Comparison of ENCODE assay signal across 11 cellular contexts in the genomic region with DNA sequence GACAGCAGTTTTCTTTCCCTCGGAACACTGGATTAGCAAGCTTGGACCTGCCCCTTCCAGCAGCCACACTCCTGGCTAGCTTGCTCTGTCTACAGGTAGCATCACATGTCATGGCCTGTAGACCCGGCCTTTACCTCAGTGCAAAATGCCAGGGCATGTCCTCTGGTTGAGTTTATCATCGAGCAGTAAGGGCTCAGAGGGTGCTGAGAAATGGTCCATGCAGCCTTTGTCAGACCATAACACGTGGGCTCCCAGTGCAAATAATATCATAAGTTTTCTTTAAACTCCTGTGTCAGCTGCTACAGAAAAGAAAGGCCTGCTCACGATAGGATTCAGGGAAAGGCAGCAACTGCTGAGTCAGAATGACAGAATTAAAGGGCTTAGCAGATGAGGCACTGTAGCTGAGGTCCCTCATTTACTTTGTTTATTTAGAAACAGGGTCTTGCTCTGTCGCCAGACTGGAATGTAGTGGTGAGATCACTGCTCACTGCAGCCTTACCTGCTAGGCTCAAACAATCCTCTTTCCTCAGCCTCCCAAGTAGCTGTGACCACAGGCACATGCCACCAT. TPM values are rescaled to one million over a fixed set of nuclear protein-coding genes. Genes with fewer than 3 reads are reported as not detected.
DNase-seq lines count a peak whose midpoint lies in the region; ATAC-seq and TF ChIP-seq lines count a peak whose summit lies in the region.
"Had no signal": no experiment of that assay in that cellular context is flagged by ENCODE, and none has a peak within 500 bp of the region (broad histone marks: within the 10 kb centered on the region; RNA-seq: fewer than 3 reads in every experiment).

No MANE protein-coding gene starts in this region.

- no peak overlapping the region for H3K9ac ChIP-seq in parathyroid adenoma

- peak; percentile 68 for DNase-seq in ELF-1 (ENCODE audit: low read depth, low spot score)
- no peak for DNase-seq in Panc1 (ENCODE audit: low read depth, low spot score)
- no peak for DNase-seq in effector memory CD8-positive, alpha-beta T cell
- DNase-seq in GM13976 (ENCODE audit: low spot score), result no peak
- DNase-seq: activated naive CD4-positive, alpha-beta T cell; DMS79 treated with DMSO at 0.1 percent for 48 hours; stimulated activated naive CD4-positive, alpha-beta T cell had no signal

- H3K9me3 Mint-ChIP-seq in effector memory CD8-positive, alpha-beta T cell, result no peaks in the 10 kb centered on the region
- H3K9me3 Mint-ChIP-seq in activated T-helper 17 cell treated with anti-CD3 and anti-CD28 coated beads, Interleukin-2, amount 50 U/mL, for 72 hours, result no peaks in the 10 kb centered on the region

- no peak overlapping the region for H3K4me2 ChIP-seq in parathyroid adenoma (ENCODE audit: low read length)

- H3K27ac Mint-ChIP-seq in effector memory CD8-positive, alpha-beta T cell, result no peak overlapping the region
- no peak overlapping the region for H3K27ac Mint-ChIP-seq in activated T-helper 17 cell treated with anti-CD3 and anti-CD28 coated beads, Interleukin-2, amount 50 U/mL, for 72 hours

- CTCF ChIA-PET in Panc1 (lab: Charles Lee), result no interaction called here

- H3K4me1 ChIP-seq in Panc1 (ENCODE audit: control insufficient read depth, insufficient read depth, low read length), result no peaks in the 10 kb centered on the region; the same call in 1 of the 2 replicates
- H3K4me1 ChIP-seq in esophagus (ENCODE audit: control insufficient read depth in 2 of 2, insufficient read depth in 2 of 2, low read length in 1 of 2), result peaks cover 0 to 5% of the 10 kb centered on the region in 2 donors
- H3K4me1 ChIP-seq in parathyroid adenoma, result peaks cover 26% of the 10 kb centered on the region

- intact Hi-C loops in Panc1 (cut with micrococcal nuclease; ENCODE audit: unreplicated experiment), result no loop called here

- H3K36me3 Mint-ChIP-seq in effector memory CD8-positive, alpha-beta T cell (ENCODE audit: insufficient read depth), result peaks cover 3% of the 10 kb centered on the region
- H3K36me3 Mint-ChIP-seq in activated T-helper 17 cell treated with anti-CD3 and anti-CD28 coated beads, Interleukin-2, amount 50 U/mL, for 72 hours (ENCODE audit: low read depth), result no peaks in the 10 kb centered on the region

- ATAC-seq in Panc1 (peak; percentile 59), HG02852 (IDR thresholded peaks at IDR 0.05; ENCODE audit: unreplicated experiment) (no peak)
- ATAC-seq in effector memory CD8-positive, alpha-beta T cell (replicated peaks), result no peak
- ATAC-seq in activated T-helper 17 cell treated with anti-CD3 and anti-CD28 coated beads, Interleukin-2, amount 50 U/mL, for 72 hours (replicated peaks), result no peak

- H3K27me3 ChIP-seq in Panc1 (ENCODE audit: control insufficient read depth, insufficient read depth, low read length) (no peaks in the 10 kb centered on the region), esophagus (ENCODE audit: control insufficient read depth in 1 of 2, insufficient read depth in 2 of 2, low read length in 2 of 2) (no peaks in the 10 kb centered on the region), parathyroid adenoma (ENCODE audit: control insufficient read depth, insufficient read depth, low read length) (no peaks in the 10 kb centered on the region)

- WGBS in esophagus, 2 donors, result 38 to 51% methylated on average over 6 of the region's 6 CpGs

- TF ChIP-seq CTCF in Panc1 (IDR thresholded peaks at IDR 0.05) (no peak), parathyroid adenoma (IDR thresholded peaks at IDR 0.05) (no peak), GM13976 (IDR thresholded peaks at IDR 0.05; ENCODE audit: borderline replicate concordance, control extremely low read depth, extremely low read depth, insufficient read depth, missing control alignments) (no peak)

- no peaks in the 10 kb centered on the region for H3K9me3 ChIP-seq in Panc1 (ENCODE audit: control insufficient read depth, insufficient read depth, low read depth, low read length)
- H3K9me3 ChIP-seq in esophagus (ENCODE audit: control insufficient read depth in 2 of 2, insufficient read depth in 1 of 2, low read depth in 1 of 2, low read length in 1 of 2), result no peaks in the 10 kb centered on the region
- no peaks in the 10 kb centered on the region for H3K9me3 ChIP-seq in parathyroid adenoma (ENCODE audit: control insufficient read depth, low read length)

- POLR2A ChIA-PET in Panc1 (lab: Charles Lee), result interaction anchor here (0.5 to 1.1 kb wide), 2 partner anchors 9 to 35 kb away, joined by 3 read pairs; no protein-coding TSS in a partner anchor

- no TSS peak for BruUV-seq in Panc1 (replicated peaks; lab: Mats Ljungman, UMichigan)

- peak overlapping the region; percentile 79 for H2AFZ ChIP-seq in parathyroid adenoma

- no peaks in the 10 kb centered on the region for H3K27me3 Mint-ChIP-seq in effector memory CD8-positive, alpha-beta T cell
- H3K27me3 Mint-ChIP-seq in activated T-helper 17 cell treated with anti-CD3 and anti-CD28 coated beads, Interleukin-2, amount 50 U/mL, for 72 hours, result no peaks in the 10 kb centered on the region

- H3K79me2 ChIP-seq in parathyroid adenoma, result no peaks in the 10 kb centered on the region

- no peak overlapping the region for H3K4me3 ChIP-seq in Panc1 (ENCODE audit: low read depth in 2 of 2, low read length in 2 of 2)
- no peak overlapping the region for H3K4me3 ChIP-seq in esophagus (ENCODE audit: low read depth in 1 of 2, low read length in 2 of 2)
- H3K4me3 ChIP-seq in parathyroid adenoma (ENCODE audit: low read depth, low read length), result peak overlapping the region; percentile 7

- peaks cover 3 to 9% of the 10 kb centered on the region in 2 donors for H3K4me1 Mint-ChIP-seq in effector memory CD8-positive, alpha-beta T cell (ENCODE audit: low read depth in 2 of 2)
- no peaks in the 10 kb centered on the region for H3K4me1 Mint-ChIP-seq in activated T-helper 17 cell treated with anti-CD3 and anti-CD28 coated beads, Interleukin-2, amount 50 U/mL, for 72 hours

- H3K4me3 Mint-ChIP-seq in effector memory CD8-positive, alpha-beta T cell, result no peak overlapping the region
- no peak overlapping the region for H3K4me3 Mint-ChIP-seq in activated T-helper 17 cell treated with anti-CD3 and anti-CD28 coated beads, Interleukin-2, amount 50 U/mL, for 72 hours

- H3K27ac ChIP-seq in Panc1 (ENCODE audit: low read length) (no peak overlapping the region), esophagus (ENCODE audit: low read depth in 2 of 2, low read length in 1 of 2) (peak overlapping the region; percentile 77 to 78), parathyroid adenoma (peak overlapping the region; percentile 61)

- H3K36me3 ChIP-seq in Panc1 (ENCODE audit: control insufficient read depth, insufficient read depth, low read length), result no peaks in the 10 kb centered on the region
- H3K36me3 ChIP-seq in esophagus (ENCODE audit: control insufficient read depth in 2 of 2, insufficient read depth in 2 of 2, low read length in 1 of 2), result no peaks in the 10 kb centered on the region
- H3K36me3 ChIP-seq in parathyroid adenoma (ENCODE audit: control insufficient read depth, insufficient read depth, low read length), result no peaks in the 10 kb centered on the region

- in situ Hi-C loops in Panc1 (cut with HindIII; ENCODE audit: low pct_unique_long_range_greater_than_20kb, low sequenced_read_pairs) (no loop called here), GM13976 (cut with MboI; ENCODE audit: low sequenced_read_pairs, unreplicated experiment) (no loop called here)

RNA-seq across cellular contexts. Expression of a gene that starts 8.0 kb away (rescaled TPM):
- total RNA-seq in Panc1 (2021; ENCODE audit: unreplicated experiment), result 35.6 TPM
- polyA plus RNA-seq in Panc1 (2012; ENCODE audit: insufficient read length), result 13.7 TPM
- 1 to 10 TPM; 7.1 to 9.2 TPM for polyA plus RNA-seq in esophagus
- total RNA-seq in activated T-helper 17 cell treated with anti-CD3 and anti-CD28 coated beads, Interleukin-2, amount 50 U/mL, for 72 hours, result 10 to 100 TPM; 63.9 to 65.1 TPM
